In the genomic region with DNA sequence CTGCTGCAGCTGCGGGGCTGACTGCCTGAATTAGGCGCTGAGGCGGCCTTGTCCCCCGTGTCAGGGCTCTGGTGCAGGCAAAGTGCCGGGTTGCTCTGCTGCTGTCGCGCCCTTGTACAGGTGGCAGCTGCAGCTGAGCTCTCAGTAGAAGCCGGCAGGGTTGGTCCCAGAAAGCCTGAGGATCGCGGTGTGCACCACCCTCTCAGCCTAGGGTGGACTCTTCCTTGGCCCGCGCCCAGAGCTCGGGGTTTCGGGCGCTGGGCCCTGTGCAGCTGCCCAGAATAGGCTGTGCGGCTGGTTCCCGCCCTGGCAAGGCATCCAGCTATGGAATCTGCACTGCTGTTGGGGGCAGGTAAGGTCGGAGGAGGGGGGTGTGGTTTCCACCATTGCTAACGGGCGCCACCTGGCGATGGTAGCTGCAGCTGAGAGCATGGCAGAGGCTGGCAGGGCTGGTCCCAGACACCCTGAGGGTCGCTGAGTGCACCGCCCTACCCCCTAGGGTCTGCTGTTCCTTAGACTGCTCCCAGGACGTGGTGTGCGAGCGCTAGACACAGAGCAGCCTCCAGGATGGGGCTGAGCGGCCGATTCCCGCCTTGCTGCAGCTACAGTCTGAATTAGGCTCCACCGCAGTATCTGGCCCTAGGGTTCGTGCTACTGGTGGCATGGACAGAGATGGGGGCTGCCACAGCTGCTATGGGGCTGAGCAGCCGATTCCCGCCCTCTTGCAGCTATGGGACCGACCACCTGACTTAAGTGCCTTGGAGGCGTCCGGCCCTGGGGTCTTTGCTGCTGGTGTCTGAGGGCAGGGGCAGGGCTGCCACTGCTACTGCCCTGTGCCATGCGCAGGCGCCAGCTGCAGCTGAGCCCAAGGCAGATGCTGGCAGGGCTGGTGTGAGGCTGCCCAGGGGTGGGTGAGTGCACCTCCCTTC, we compare ENCODE assay signal across 8 cellular contexts.
A peak's percentile ranks its signal among the peaks of the same experiment; 100 is the strongest.
DNase-seq lines count a peak whose midpoint lies in the region; ATAC-seq, FAIRE-seq and TF ChIP-seq lines count a peak whose summit lies in the region.
"Not testable (repeated sequence)": the region's sequence is repeated elsewhere in the genome, so short reads cannot be mapped to it uniquely, and the experiment has no call there.

No MANE protein-coding gene starts in this region.

- CTCF ChIA-PET in CD8-positive, alpha-beta T cell (lab: Charles Lee) = interaction anchor here (1.3 to 3.3 kb wide), 11 partner anchors 10 to 519 kb away, joined by 4 to 32 read pairs (median 8); no protein-coding TSS in a partner anchor
- CTCF ChIA-PET in HepG2 (lab: Yijun Ruan, JAX; ENCODE audit: low intra/inter-chr PET ratio, low total read pairs) = interaction anchor here (0.7 to 2.3 kb wide), 4 partner anchors 129 to 519 kb away, joined by 3 to 23 read pairs (median 7); no protein-coding TSS in a partner anchor

- not testable (repeated sequence) for H3K9me3 ChIP-seq in CD8-positive, alpha-beta T cell (ENCODE audit: low read length)
- H3K9me3 ChIP-seq in HepG2 (ENCODE audit: low read length) = peaks cover 13% of the 10 kb centered on the region

- not testable (repeated sequence) for H3K27ac ChIP-seq in CD8-positive, alpha-beta T cell (ENCODE audit: low read depth, low read length); HepG2 (ENCODE audit: extremely low read length, insufficient read depth, low read length)
- H3K27ac ChIP-seq in dorsolateral prefrontal cortex = peak overlapping the region in 5 of 59 donors; percentile 10 to 62 (median 38)

- in situ Hi-C loops in HepG2 (cut with HindIII; ENCODE audit: extremely low pct_ligation_motif_present, low pct_unique_long_range_greater_than_20kb) = loop anchor here (25.0 kb wide), 2 partner anchors 260 to 510 kb away; no protein-coding TSS in a partner anchor

- TF ChIP-seq RAD21 in HepG2 (CRISPR knock-in tag; IDR thresholded peaks at IDR 0.05) = peak; percentile 71; the same call in 1 of the 2 replicates

- peaks cover 14% of the 10 kb centered on the region for H3K4me1 ChIP-seq in CD8-positive, alpha-beta T cell (ENCODE audit: insufficient read depth, low read length)
- H3K4me1 ChIP-seq in HepG2 (ENCODE audit: insufficient read depth, low read length) = peaks cover 19% of the 10 kb centered on the region

- H2AFZ ChIP-seq in HepG2 (ENCODE audit: low read length) = not testable (repeated sequence)

- H3K4me2 ChIP-seq in HepG2 (ENCODE audit: low read depth, low read length) = peak overlapping the region; percentile 99

- TF ChIP-seq EP300 in HepG2 (IDR thresholded peaks at IDR 0.05; ENCODE audit: low read depth in 2 of 2, low read length in 2 of 2); HepG2 (CRISPR knock-in tag; IDR thresholded peaks at IDR 0.05; ENCODE audit: borderline replicate concordance): not testable (repeated sequence)

- not testable (repeated sequence) for TF ChIP-seq POLR2A in HepG2 (IDR thresholded peaks at IDR 0.05; ENCODE audit: insufficient read depth in 1 of 2, low read depth in 2 of 2, low read length in 2 of 2)

- peak overlapping the region; percentile 67 for H3K4me3 Mint-ChIP-seq in CD8-positive, alpha-beta T cell

- not testable (repeated sequence) for H3K36me3 ChIP-seq in CD8-positive, alpha-beta T cell (ENCODE audit: insufficient read depth, low read length); HepG2 (replicated peaks in 1 of 2; ENCODE audit: control insufficient read depth in 1 of 2, insufficient read depth in 2 of 2, low read length in 2 of 2)

- peak; percentile 56 for TF ChIP-seq CTCF in CD8-positive, alpha-beta T cell (IDR thresholded peaks at IDR 0.05)
- peak in 55 of 56 donors; percentile 31 to 79 (median 64) for TF ChIP-seq CTCF in dorsolateral prefrontal cortex (IDR thresholded peaks at IDR 0.05 in 54 of 56, conservative IDR thresholded peaks at IDR 0.05 in 2 of 56; ENCODE audit: low read depth in 1 of 56, partially characterized antibody in 56 of 56)
- peak; percentile 97 for TF ChIP-seq CTCF in HepG2 (CRISPR knock-in tag; IDR thresholded peaks at IDR 0.05)

- BruUV-seq in HepG2 (replicated peaks; lab: Mats Ljungman, UMichigan) = not testable (repeated sequence)

- H3K79me2 ChIP-seq in HepG2 (ENCODE audit: insufficient read depth, low read length) = not testable (repeated sequence)

- H3K36me3 Mint-ChIP-seq in CD8-positive, alpha-beta T cell = not testable (repeated sequence)

- WGBS in HepG2 (ENCODE audit: low lambda C conversion rate) = 10% methylated on average over 20 of the region's 38 CpGs

- DNase-seq in CD8-positive, alpha-beta T cell = peak; percentile 34 to 70 (median 53)
- DNase-seq in NCI-H460 (ENCODE audit: extremely low read depth, low read depth) (peak; percentile 27), dorsolateral prefrontal cortex (peak in 7 of 10 donors; percentile 33 to 80 (median 64)), HepG2 (ENCODE audit: low spot score) (peak; percentile 60)
- DNase-seq in activated CD4-positive, alpha-beta T cell treated with anti-CD3 and anti-CD28 coated beads, Interleukin-2, amount 50 U/mL, for 1 hour = peak; percentile 62
- DNase-seq in stimulated activated CD4-positive, alpha-beta T cell treated with anti-CD3 and anti-CD28 coated beads, Interleukin-2, amount 100 ng/mL, for 48 hours = peak; percentile 28 to 43

- peak; percentile 96 for ATAC-seq in CD8-positive, alpha-beta T cell
- ATAC-seq in GM19468 (IDR thresholded peaks at IDR 0.05; ENCODE audit: extremely low read depth, unreplicated experiment) (peak; percentile 67), HG03439 (IDR thresholded peaks at IDR 0.05; ENCODE audit: unreplicated experiment) (peak; percentile 88), HepG2 (peak; percentile 96)

- intact Hi-C loops in CD8-positive, alpha-beta T cell (cut with DNase I, micrococcal nuclease) = loop anchor here in 1 of 2 experiments (1.0 kb wide), 2 partner anchors 259 to 518 kb away; no protein-coding TSS in a partner anchor
- intact Hi-C loops in dorsolateral prefrontal cortex (cut with DNase I) = loop anchor here (5.0 to 10.0 kb wide), 4 partner anchors 130 to 520 kb away; partner anchors contain the start of gene MZT2A (in 1 of the 2)
- intact Hi-C loops in HepG2 (cut with micrococcal nuclease; ENCODE audit: unreplicated experiment) = loop anchor here (1.0 to 5.0 kb wide), 3 partner anchors 180 to 518 kb away; partner anchors contain the start of gene MZT2A

- not testable (repeated sequence) for H4K20me1 ChIP-seq in HepG2 (ENCODE audit: insufficient read depth, low read length)

- peaks cover 31% of the 10 kb centered on the region for H3K27me3 Mint-ChIP-seq in CD8-positive, alpha-beta T cell (ENCODE audit: low read depth)

- POLR2A ChIA-PET in CD8-positive, alpha-beta T cell (lab: Charles Lee) = interaction anchor here (2.1 kb wide), 1 partner anchor 10 kb away, joined by 4 read pairs; no protein-coding TSS in a partner anchor
- POLR2A ChIA-PET in HepG2 (lab: Yijun Ruan, JAX) = interaction anchor here (0.9 to 3.4 kb wide), 3 partner anchors 10 to 519 kb away, joined by 4 to 35 read pairs (median 4); no protein-coding TSS in a partner anchor

- not testable (repeated sequence) for H3K27ac Mint-ChIP-seq in CD8-positive, alpha-beta T cell

- FAIRE-seq in HepG2 (lab: Jason Lieb, UNC) = not testable (repeated sequence)

- H3K4me1 Mint-ChIP-seq in CD8-positive, alpha-beta T cell (ENCODE audit: low read depth) = not testable (repeated sequence)

- H3K9ac ChIP-seq in HepG2 (ENCODE audit: insufficient read depth, low read depth, low read length) = peak overlapping the region; percentile 27; the same call in 1 of the 2 replicates

- not testable (repeated sequence) for H3K9me3 Mint-ChIP-seq in CD8-positive, alpha-beta T cell

- H3K4me3 ChIP-seq in CD8-positive, alpha-beta T cell (ENCODE audit: low read depth, low read length) = peak overlapping the region; percentile 50
- H3K4me3 ChIP-seq in dorsolateral prefrontal cortex = peak overlapping the region; percentile 33 to 77 (median 58)
- H3K4me3 ChIP-seq in HepG2 (replicated peaks in 1 of 3; ENCODE audit: insufficient read depth in 1 of 3, low read depth in 2 of 3, low read length in 3 of 3) = peak overlapping the region; percentile 53 to 72 (median 56); a peak in 5 of 6 replicates

- H3K27me3 ChIP-seq in CD8-positive, alpha-beta T cell (ENCODE audit: insufficient read depth, low read length); dorsolateral prefrontal cortex; HepG2 (ENCODE audit: control insufficient read depth in 1 of 2, insufficient read depth in 2 of 2, low read length in 2 of 2): not testable (repeated sequence)

TF ChIP-seq in HepG2, 621 proteins besides CTCF, POLR2A, EP300 and RAD21 (continues in another document):
- TF ChIP-seq, protein P1, sequence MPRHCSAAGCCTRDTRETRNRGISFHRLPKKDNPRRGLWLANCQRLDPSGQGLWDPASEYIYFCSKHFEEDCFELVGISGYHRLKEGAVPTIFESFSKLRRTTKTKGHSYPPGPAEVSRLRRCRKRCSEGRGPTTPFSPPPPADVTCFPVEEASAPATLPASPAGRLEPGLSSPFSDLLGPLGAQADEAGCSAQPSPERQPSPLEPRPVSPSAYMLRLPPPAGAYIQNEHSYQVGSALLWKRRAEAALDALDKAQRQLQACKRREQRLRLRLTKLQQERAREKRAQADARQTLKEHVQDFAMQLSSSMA (CRISPR knock-in tag; IDR thresholded peaks at IDR 0.05) = 0 out of 2 replicates have a peak, but pooled peaks have one; percentile 45
- TF ChIP-seq CREBL2 (CRISPR knock-in tag; IDR thresholded peaks at IDR 0.05; ENCODE audit: borderline replicate concordance) = 0 out of 2 replicates have a peak, but pooled peaks have one; percentile 47
- TF ChIP-seq, protein P2, sequence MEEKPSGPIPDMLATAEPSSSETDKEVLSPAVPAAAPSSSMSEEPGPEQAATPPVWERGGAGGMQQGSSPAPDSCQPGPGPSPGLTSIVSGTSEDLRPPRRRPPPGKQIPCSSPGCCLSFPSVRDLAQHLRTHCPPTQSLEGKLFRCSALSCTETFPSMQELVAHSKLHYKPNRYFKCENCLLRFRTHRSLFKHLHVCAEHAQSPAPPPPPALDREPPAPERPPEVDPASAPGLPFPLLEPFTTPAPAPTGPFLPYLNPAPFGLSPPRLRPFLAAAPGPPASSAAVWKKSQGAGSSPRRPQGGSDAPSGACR (CRISPR knock-in tag; IDR thresholded peaks at IDR 0.05) = peak; percentile 74; the same call in 1 of the 2 replicates
- TF ChIP-seq TCF12, NONO (IDR thresholded peaks at IDR 0.05): not testable (repeated sequence)
- peak; percentile 14; the same call in 1 of the 2 replicates for TF ChIP-seq TCF12 (CRISPR knock-in tag; IDR thresholded peaks at IDR 0.05)
- peak; percentile 76; the same call in 1 of the 2 replicates for TF ChIP-seq ZMYM4 (CRISPR knock-in tag; IDR thresholded peaks at IDR 0.05)
- TF ChIP-seq NONO (CRISPR knock-in tag; conservative IDR thresholded peaks at IDR 0.05) = peak; percentile 57
- TF ChIP-seq SAP130 (CRISPR knock-in tag; IDR thresholded peaks at IDR 0.05; ENCODE audit: low read depth) = 0 out of 2 replicates have a peak, but pooled peaks have one; percentile 21
